Comparison of ENCODE assay signal across 20 cellular contexts in genomic region chr1:31902509-31902857, GRCh38. TPM values are rescaled to one million over a fixed set of nuclear protein-coding genes. Genes with fewer than 3 reads are reported as not detected.
DNase-seq lines count a peak whose midpoint lies in the region; ATAC-seq, FAIRE-seq and TF ChIP-seq lines count a peak whose summit lies in the region.
"Had no signal": no experiment of that assay in that cellular context is flagged by ENCODE, and none has a peak within 500 bp of the region (broad histone marks: within the 10 kb centered on the region; RNA-seq: fewer than 3 reads in every experiment).

No MANE protein-coding gene starts in this region.

- no peak overlapping the region for H3K27ac ChIP-seq in CD4-positive, CD25-positive, alpha-beta regulatory T cell (ENCODE audit: insufficient read depth, low read length, poor library complexity, severe bottlenecking)
- H3K27ac ChIP-seq in K562 (ENCODE audit: extremely low read depth, low read depth, low read length) (no peak overlapping the region), esophagus muscularis mucosa (replicated peaks in 1 of 4) (no peak overlapping the region), heart right ventricle (no peak overlapping the region)
- H3K27ac ChIP-seq: SJCRH30, skin epidermis, WERI-Rb-1 had no signal

- TF ChIP-seq POLR2A in K562 (conservative IDR thresholded peaks at IDR 0.05) (no peak), esophagus muscularis mucosa (IDR thresholded peaks at IDR 0.05; ENCODE audit: low read depth) (no peak)

- H3K9me3 Mint-ChIP-seq in CD4-positive, CD25-positive, alpha-beta regulatory T cell = no peaks in the 10 kb centered on the region
- no peaks in the 10 kb centered on the region for H3K9me3 Mint-ChIP-seq in Calu3 (ENCODE audit: low read depth, unreplicated experiment)

- H3K4me3 ChIP-seq in CD4-positive, CD25-positive, alpha-beta regulatory T cell (ENCODE audit: low read depth, low read length) = no peak overlapping the region
- no peak overlapping the region for H3K4me3 ChIP-seq in K562
- H3K4me3 ChIP-seq in esophagus muscularis mucosa = no peak overlapping the region
- H3K4me3 ChIP-seq in heart right ventricle = no peak overlapping the region
- no peak overlapping the region for H3K4me3 ChIP-seq in mucosa of descending colon
- H3K4me3 ChIP-seq: SJCRH30, skin epidermis had no signal

- no peak overlapping the region for H2AFZ ChIP-seq in K562 (ENCODE audit: low read depth, low read length)

- TF ChIP-seq EP300 in K562 (IDR thresholded peaks at IDR 0.05; ENCODE audit: low read length) (no peak), esophagus muscularis mucosa (IDR thresholded peaks at IDR 0.05) (no peak)

- no peaks in the 10 kb centered on the region for H3K9me1 ChIP-seq in K562 (ENCODE audit: control insufficient read depth, insufficient read depth, low read length)

- no peak for TF ChIP-seq RAD21 in K562 (CRISPR knock-in tag; conservative IDR thresholded peaks at IDR 0.05 in 1 of 2, IDR thresholded peaks at IDR 0.05 in 1 of 2)

- peak overlapping the region in 1 of 4 donors; percentile 19 for H3K4me3 Mint-ChIP-seq in CD4-positive, CD25-positive, alpha-beta regulatory T cell
- H3K4me3 Mint-ChIP-seq in Calu3 (ENCODE audit: low read depth, unreplicated experiment) = no peak overlapping the region
- H3K4me3 Mint-ChIP-seq: type B pancreatic cell had no signal

- H3K27me3 Mint-ChIP-seq in CD4-positive, CD25-positive, alpha-beta regulatory T cell = no peaks in the 10 kb centered on the region
- no peaks in the 10 kb centered on the region for H3K27me3 Mint-ChIP-seq in Calu3 (ENCODE audit: unreplicated experiment)
- H3K27me3 Mint-ChIP-seq: type B pancreatic cell had no signal

- H3K9me3 ChIP-seq in CD4-positive, CD25-positive, alpha-beta regulatory T cell (ENCODE audit: control insufficient read depth in 2 of 2, low read length in 2 of 2) = no peaks in the 10 kb centered on the region
- H3K9me3 ChIP-seq in K562 (replicated peaks; ENCODE audit: control insufficient read depth, insufficient read depth, low read depth, low read length) (no peaks in the 10 kb centered on the region), esophagus muscularis mucosa (no peaks in the 10 kb centered on the region), heart right ventricle (peaks cover 0 to 6% (median 0%) of the 10 kb centered on the region in 11 donors), mucosa of descending colon (no peaks in the 10 kb centered on the region)
- H3K9me3 ChIP-seq: Caco-2, SJCRH30 had no signal

- no peak for ATAC-seq in CD4-positive, CD25-positive, alpha-beta regulatory T cell (ENCODE audit: low read depth in 2 of 2)
- no peak for ATAC-seq in K562
- ATAC-seq in heart right ventricle = no peak
- no peak for ATAC-seq in mucosa of descending colon
- ATAC-seq: Panc1 had no signal

- H3K4me1 ChIP-seq in CD4-positive, CD25-positive, alpha-beta regulatory T cell (ENCODE audit: control insufficient read depth, insufficient read depth, low read length, poor library complexity, severe bottlenecking) = no peaks in the 10 kb centered on the region
- H3K4me1 ChIP-seq in K562 (replicated peaks in 1 of 2; ENCODE audit: control insufficient read depth in 2 of 2, insufficient read depth in 2 of 2, low read length in 2 of 2) = peaks cover 0 to 5% of the 10 kb centered on the region in 2 experiments; a peak in 2 of 5 replicates
- peaks cover 0 to 3% (median 0%) of the 10 kb centered on the region in 4 donors for H3K4me1 ChIP-seq in esophagus muscularis mucosa
- H3K4me1 ChIP-seq in heart right ventricle = peaks cover 0 to 27% (median 0%) of the 10 kb centered on the region in 9 donors
- no peaks in the 10 kb centered on the region for H3K4me1 ChIP-seq in mucosa of descending colon (ENCODE audit: low read depth)
- H3K4me1 ChIP-seq: Caco-2, SJCRH30 had no signal

- intact Hi-C loops in Calu3 (cut with micrococcal nuclease; ENCODE audit: unreplicated experiment) (no loop called here), K562 (cut with micrococcal nuclease) (no loop called here), esophagus muscularis mucosa (cut with DNase I) (no loop called here), heart right ventricle (cut with DNase I) (no loop called here), mucosa of descending colon (cut with DNase I, micrococcal nuclease) (no loop called here)

- FAIRE-seq in K562 (lab: Jason Lieb, UNC) = no peak
- FAIRE-seq: bronchial epithelial cell, endometrium had no signal

- in situ Hi-C loops in K562 (cut with MboI) = no loop called here

- 0 out of 3 replicates have a peak, but pooled peaks cover 2% of the 10 kb centered on the region for H3K79me2 ChIP-seq in K562 (ENCODE audit: control insufficient read depth, insufficient read depth, low read length)

- peaks cover 23% of the 10 kb centered on the region for H3K36me3 ChIP-seq in CD4-positive, CD25-positive, alpha-beta regulatory T cell (ENCODE audit: control insufficient read depth, insufficient read depth, low read length)
- peaks cover 23% of the 10 kb centered on the region for H3K36me3 ChIP-seq in K562 (ENCODE audit: control insufficient read depth, insufficient read depth, low read length)
- H3K36me3 ChIP-seq in esophagus muscularis mucosa = peaks cover 7 to 28% (median 25%) of the 10 kb centered on the region in 4 donors
- H3K36me3 ChIP-seq in heart right ventricle = peaks cover 0 to 26% (median 8%) of the 10 kb centered on the region in 9 donors
- peaks cover 6% of the 10 kb centered on the region for H3K36me3 ChIP-seq in mucosa of descending colon (ENCODE audit: low read depth)

- H3K36me3 Mint-ChIP-seq in CD4-positive, CD25-positive, alpha-beta regulatory T cell = peaks cover 12% of the 10 kb centered on the region
- H3K36me3 Mint-ChIP-seq in Calu3 (ENCODE audit: insufficient read depth, unreplicated experiment) = peaks cover 49% of the 10 kb centered on the region

- 0 out of 2 replicates have a peak, but pooled peaks cover 3% of the 10 kb centered on the region for H4K20me1 ChIP-seq in K562 (replicated peaks; ENCODE audit: control insufficient read depth, insufficient read depth, low read length)

- TF ChIP-seq CTCF in Calu3 (IDR thresholded peaks at IDR 0.05; ENCODE audit: unreplicated experiment) (no peak), K562 (IDR thresholded peaks at IDR 0.05 in 2 of 3, conservative IDR thresholded peaks at IDR 0.05 in 1 of 3; ENCODE audit: insufficient read depth in 2 of 3, low read depth in 1 of 3, low read length in 3 of 3) (no peak), esophagus muscularis mucosa (IDR thresholded peaks at IDR 0.05) (no peak), heart right ventricle (IDR thresholded peaks at IDR 0.05) (no peak), mucosa of descending colon (IDR thresholded peaks at IDR 0.05) (no peak)

- CTCF ChIA-PET in Calu3 (lab: Charles Lee) (no interaction called here), K562 (lab: Yijun Ruan, JAX; ENCODE audit: low intra/inter-chr PET ratio) (no interaction called here)

- BruUV-seq in Calu3 (replicated peaks; lab: Mats Ljungman, UMichigan) (no TSS peak), K562 (replicated peaks; lab: Mats Ljungman, UMichigan) (no TSS peak)

- peaks cover 9 to 30% (median 14%) of the 10 kb centered on the region in 4 donors for H3K4me1 Mint-ChIP-seq in CD4-positive, CD25-positive, alpha-beta regulatory T cell
- peaks cover 12% of the 10 kb centered on the region for H3K4me1 Mint-ChIP-seq in Calu3 (ENCODE audit: low read depth, unreplicated experiment)

- no peak overlapping the region for H3K4me2 ChIP-seq in K562 (ENCODE audit: insufficient read depth, low read length)

- no peaks in the 10 kb centered on the region for H3K27me3 ChIP-seq in CD4-positive, CD25-positive, alpha-beta regulatory T cell (ENCODE audit: control insufficient read depth, insufficient read depth, low read length)
- H3K27me3 ChIP-seq in K562 (ENCODE audit: control insufficient read depth in 2 of 2, insufficient read depth in 2 of 2, low read length in 2 of 2) = no peaks in the 10 kb centered on the region; a peak in 1 of 5 replicates
- no peaks in the 10 kb centered on the region for H3K27me3 ChIP-seq in esophagus muscularis mucosa
- no peaks in the 10 kb centered on the region for H3K27me3 ChIP-seq in heart right ventricle
- H3K27me3 ChIP-seq: SJCRH30 had no signal

- WGBS in K562 (ENCODE audit: insufficient coverage, low coverage, missing lambda C conversion rate) = 84% methylated on average over 5 of the region's 5 CpGs
- whole genome bisulfite sequencing in esophagus muscularis mucosa = 88% methylated on average over 5 of the region's 5 CpGs
- WGBS in heart right ventricle, 2 donors = 97% methylated on average over 5 of the region's 5 CpGs

- peak overlapping the region in 2 of 3 donors; percentile 5 to 81 for H3K27ac Mint-ChIP-seq in CD4-positive, CD25-positive, alpha-beta regulatory T cell
- H3K27ac Mint-ChIP-seq in Calu3 (ENCODE audit: unreplicated experiment) = peak overlapping the region; percentile 35
- H3K27ac Mint-ChIP-seq: type B pancreatic cell had no signal

- no peak for DNase-seq in CD4-positive, CD25-positive, alpha-beta regulatory T cell
- DNase-seq in Calu3 (no peak), NOMO-1 treated with DMSO at 0.1 percent for 48 hours (lab: John Stamatoyannopoulos, UW; ENCODE audit: unreplicated experiment) (peak; percentile 52), K562 (ENCODE audit: extremely low read depth in 1 of 4, low spot score in 3 of 4) (no peak), esophagus muscularis mucosa (ENCODE audit: extremely low spot score) (no peak), heart right ventricle (no peak), mucosa of descending colon (no peak)
- DNase-seq: activated effector memory CD4-positive, alpha-beta T cell treated with Interleukin-2 at 50 U/mL for 16 hours; Caco-2; HCEC 1CT; midbrain; NCI-H187; NCI-H748 treated with DMSO at 0.1 percent for 48 hours; SJCRH30; WERI-Rb-1 had no signal

- H3K9ac ChIP-seq in K562 (ENCODE audit: insufficient read depth in 1 of 2, low read depth in 2 of 2, low read length in 2 of 2) = no peak overlapping the region

- POLR2A ChIA-PET in K562 (lab: Yijun Ruan, JAX) = interaction anchor here (0.8 to 5.7 kb wide), 2 partner anchors 14 to 113 kb away, joined by 3 to 69 read pairs; no protein-coding TSS in a partner anchor

RNA-seq across cellular contexts. Expression of gene PTP4A2, which starts 35.7 kb away (rescaled TPM):
- total RNA-seq in CD4-positive, CD25-positive, alpha-beta regulatory T cell = 364 TPM
- polyA plus RNA-seq in CD4-positive, CD25-positive, alpha-beta regulatory T cell = 100 to 1,000 TPM; 288 to 597 (median 387) TPM
- total RNA-seq in Calu3 (2022) (337 and 366 TPM in 2 replicates), K562 (2014; rRNA removed) (316 and 345 TPM in 2 replicates), K562 (2014; rRNA removed; fragmentation: Illumina TruSeq; extraction: Trizol) (620 and 713 TPM in 2 replicates), K562 (2015; rRNA removed; fragmentation: Illumina TruSeq; extraction: Trizol) (585 and 652 TPM in 2 replicates), K562 (2021) (429 and 432 TPM in 2 replicates), esophagus muscularis mucosa (100 to 1,000 TPM; 160 to 241 (median 173) TPM), heart right ventricle (100 to 1,000 TPM; 206 to 506 (median 236) TPM), mucosa of descending colon (100 to 1,000 TPM; 211 to 307 (median 298) TPM)
- 116 and 315 TPM in 2 replicates for total RNA-seq in K562 (2011; cell fraction: chromatin; rRNA removed; ENCODE audit: low replicate concordance)
- total RNA-seq in K562 (2011; cell fraction: nucleolus; rRNA removed) = 52.7 and 78.6 TPM in 2 replicates
- total RNA-seq in K562 (2011; cell fraction: nucleoplasm; rRNA removed) = 175 and 257 TPM in 2 replicates
- polyA plus RNA-seq in K562 (2011; rRNA removed) (785 and 870 TPM in 2 replicates), K562 (2014; fragmentation: Illumina TruSeq; extraction: Trizol) (528 and 852 TPM in 2 replicates), K562 (2014; fragmentation: Nextera tagmentation; extraction: Ambion mirVana) (100 to 1,000 TPM; 197 to 480 TPM), K562 (2014; rRNA removed) (219 and 255 TPM in 2 replicates), heart right ventricle (100 to 1,000 TPM in 1 of 2 donors, 10 to 100 TPM in 1; 49.5 to 154 TPM)
- polyA plus RNA-seq in K562 (2011; cell fraction: cytosol; rRNA removed) = 63.7 and 209 TPM in 2 replicates
- 124 and 204 TPM in 2 replicates for polyA plus RNA-seq in K562 (2011; cell fraction: nucleus; rRNA removed)
- 386 and 493 TPM in 2 replicates for polyA plus RNA-seq in K562 (2012)
- 693 and 694 TPM in 2 replicates for polyA minus RNA-seq in K562 (2011; rRNA and poly(A)+ RNA removed)
- polyA minus RNA-seq in K562 (2011; cell fraction: cytosol; rRNA and poly(A)+ RNA removed) = 406 and 559 TPM in 2 replicates
- 36.6 and 130 TPM in 2 replicates for polyA minus RNA-seq in K562 (2011; cell fraction: nucleus; rRNA and poly(A)+ RNA removed)
